9 cellular contexts compared by ENCODE assay signal in genomic region chr12:53102883-53103807, GRCh38. TPM values are rescaled to one million over a fixed set of nuclear protein-coding genes. Genes with fewer than 3 reads are reported as not detected.
A peak's percentile ranks its signal among the peaks of the same experiment; 100 is the strongest.
DNase-seq lines count a peak whose midpoint lies in the region; ATAC-seq and TF ChIP-seq lines count a peak whose summit lies in the region.
"Had no signal": no experiment of that assay in that cellular context is flagged by ENCODE, and none has a peak within 500 bp of the region (broad histone marks: within the 10 kb centered on the region; RNA-seq: fewer than 3 reads in every experiment).

Gene SOAT2, plus strand, starts transcription at chr12:53103486. Its CDS starts 92 bp downstream, at chr12:53103578.

- peaks cover 36 to 43% of the 10 kb centered on the region in 2 donors for H3K4me1 ChIP-seq in naive thymus-derived CD4-positive, alpha-beta T cell (ENCODE audit: control insufficient read depth in 2 of 2, insufficient read depth in 2 of 2, low read length in 2 of 2)
- H3K4me1 ChIP-seq in A673 (ENCODE audit: insufficient read depth, low read length, poor library complexity, severe bottlenecking) (peaks cover 12% of the 10 kb centered on the region), GM23248 (ENCODE audit: insufficient read depth) (peaks cover 9% of the 10 kb centered on the region; the same call in 1 of the 2 replicates)

- POLR2A ChIA-PET in naive thymus-derived CD4-positive, alpha-beta T cell (lab: Charles Lee), result interaction anchor here (0.7 to 3.7 kb wide), 7 partner anchors 18 to 97 kb away, joined by 3 to 25 read pairs (median 3); partner anchors contain the start of genes EIF4B and SPRYD3
- POLR2A ChIA-PET in A673 (lab: Charles Lee; ENCODE audit: low non-redundant PET), result no interaction called here

- peak within 1 kb of the TSS; percentile 26 to 77 (median 63) for H3K4me3 Mint-ChIP-seq in naive thymus-derived CD4-positive, alpha-beta T cell

- BruUV-seq in A673 (replicated peaks; lab: Mats Ljungman, UMichigan), result no TSS peak

- H3F3A ChIP-seq in GM23248 (ENCODE audit: insufficient read depth), result peaks cover 19% of the 10 kb centered on the region

- no peaks in the 10 kb centered on the region for H3K9me3 Mint-ChIP-seq in naive thymus-derived CD4-positive, alpha-beta T cell

- H3K9me2 ChIP-seq in GM23248 (ENCODE audit: insufficient read depth), result no peaks in the 10 kb centered on the region

- no peaks in the 10 kb centered on the region for H4K20me1 ChIP-seq in GM23248 (ENCODE audit: insufficient read depth)

- in situ Hi-C loops in GM23248 (cut with MboI), result no loop called here

- 0 out of 2 replicates have a peak, but pooled peaks cover 8% of the 10 kb centered on the region for H3K79me2 ChIP-seq in GM23248 (ENCODE audit: insufficient read depth)

- peaks cover 33 to 46% (median 41%) of the 10 kb centered on the region in 7 donors for H3K4me1 Mint-ChIP-seq in naive thymus-derived CD4-positive, alpha-beta T cell

- no peak within 1 kb of the TSS for H2AFZ ChIP-seq in GM23248

- H3K9ac ChIP-seq in GM23248, result no peak within 1 kb of the TSS

- peak within 1 kb of the TSS; percentile 7 for H3K27ac ChIP-seq in naive thymus-derived CD4-positive, alpha-beta T cell (ENCODE audit: low read depth, low read length)
- H3K27ac ChIP-seq in A673 (ENCODE audit: low read depth, low read length, poor library complexity, severe bottlenecking), result no peak within 1 kb of the TSS
- H3K27ac ChIP-seq in GM23248, result no peak within 1 kb of the TSS

- WGBS in GM23248 (ENCODE audit: low coverage in 1 of 2, low lambda C conversion rate in 2 of 2, missing lambda C conversion rate in 2 of 2), 2 experiments, result 88 to 92% methylated on average over 22 to 23 of the region's 23 CpGs

- no peaks in the 10 kb centered on the region for H3K9me3 ChIP-seq in naive thymus-derived CD4-positive, alpha-beta T cell (ENCODE audit: control insufficient read depth in 2 of 3, low read length in 3 of 3)
- no peaks in the 10 kb centered on the region for H3K9me3 ChIP-seq in A673 (ENCODE audit: low read depth, low read length, poor library complexity, severe bottlenecking)
- H3K9me3 ChIP-seq in GM23248 (ENCODE audit: low read depth), result no peaks in the 10 kb centered on the region

- ATAC-seq in GM18498 (IDR thresholded peaks at IDR 0.05; ENCODE audit: unreplicated experiment), result peak; percentile 60
- ATAC-seq in HG03354 (IDR thresholded peaks at IDR 0.05; ENCODE audit: poor library complexity, severe bottlenecking, unreplicated experiment), result peak; percentile 71
- ATAC-seq in naive thymus-derived CD4-positive, alpha-beta T cell, result peak; percentile 49

- H3K4me2 ChIP-seq in GM23248 (ENCODE audit: unreplicated experiment), result no peak within 1 kb of the TSS

- no peaks in the 10 kb centered on the region for H3K27me3 ChIP-seq in naive thymus-derived CD4-positive, alpha-beta T cell (ENCODE audit: control insufficient read depth in 2 of 2, insufficient read depth in 2 of 2, low read length in 2 of 2)
- H3K27me3 ChIP-seq in A673 (replicated peaks; ENCODE audit: insufficient read depth, low read depth, low read length, poor library complexity) (no peaks in the 10 kb centered on the region), GM23248 (replicated peaks; ENCODE audit: insufficient read depth) (no peaks in the 10 kb centered on the region)

- H3K27ac Mint-ChIP-seq in naive thymus-derived CD4-positive, alpha-beta T cell, result peak within 1 kb of the TSS; percentile 38 to 90 (median 67)

- no peak for TF ChIP-seq CTCF in A673 (conservative IDR thresholded peaks at IDR 0.05; ENCODE audit: low read depth, low read length)

- peak; percentile 40 for DNase-seq in activated T-cell treated with anti-CD3 and anti-CD28 coated beads for 24 hours (ENCODE audit: low read depth)
- DNase-seq in naive thymus-derived CD4-positive, alpha-beta T cell, result peak in 7 of 9 donors; percentile 32 to 49 (median 40)
- no peak for DNase-seq in NCI-H82 treated with DMSO at 0.1 percent for 48 hours (lab: John Stamatoyannopoulos, UW; ENCODE audit: unreplicated experiment)
- DNase-seq in A673 (ENCODE audit: low spot score), result no peak
- DNase-seq in GM23248, result no peak
- DNase-seq in NCI-H446 (lab: John Stamatoyannopoulos, UW), result no peak

- intact Hi-C loops in naive thymus-derived CD4-positive, alpha-beta T cell (cut with micrococcal nuclease), result loop anchor here in 1 of 2 donors (1.0 kb wide), 1 partner anchor 37 kb away; no protein-coding TSS in a partner anchor
- intact Hi-C loops in A673 (cut with micrococcal nuclease; ENCODE audit: unreplicated experiment), result no loop called here

- H3K27me3 Mint-ChIP-seq in naive thymus-derived CD4-positive, alpha-beta T cell, result peaks cover 0 to 13% (median 0%) of the 10 kb centered on the region in 5 donors

- CTCF ChIA-PET in naive thymus-derived CD4-positive, alpha-beta T cell (lab: Charles Lee), result interaction anchor here (0.6 to 4.6 kb wide), 12 partner anchors 9 to 94 kb away, joined by 3 to 42 read pairs (median 4); no protein-coding TSS in a partner anchor
- CTCF ChIA-PET in A673 (lab: Charles Lee), result interaction anchor here (0.5 to 1.3 kb wide), 4 partner anchors 24 to 388 kb away, joined by 3 to 5 read pairs (median 3); partner anchors contain the start of gene SPRYD3

- H3K36me3 Mint-ChIP-seq in naive thymus-derived CD4-positive, alpha-beta T cell, result no peaks in the 10 kb centered on the region

- no peaks in the 10 kb centered on the region for H3K36me3 ChIP-seq in naive thymus-derived CD4-positive, alpha-beta T cell (ENCODE audit: control insufficient read depth in 2 of 3, insufficient read depth in 3 of 3, low read length in 3 of 3)
- H3K36me3 ChIP-seq in A673 (ENCODE audit: insufficient read depth, low read length, poor library complexity, severe bottlenecking) (no peaks in the 10 kb centered on the region), GM23248 (ENCODE audit: low read depth) (no peaks in the 10 kb centered on the region)

- no peak within 1 kb of the TSS for H3K4me3 ChIP-seq in naive thymus-derived CD4-positive, alpha-beta T cell (ENCODE audit: low read length)
- H3K4me3 ChIP-seq in A673 (ENCODE audit: low read depth, low read length, poor library complexity, severe bottlenecking) (no peak within 1 kb of the TSS), GM23248 (no peak within 1 kb of the TSS)
- H3K4me3 ChIP-seq: skin epidermis had no signal

RNA-seq across cellular contexts. Expression of gene SOAT2, which starts in this region (rescaled TPM):
- under 1 TPM in 4 of 5 experiments, not detected in 1; 0.35 to 0.69 (median 0.51) TPM for total RNA-seq in naive thymus-derived CD4-positive, alpha-beta T cell
- polyA plus RNA-seq in naive thymus-derived CD4-positive, alpha-beta T cell, result under 1 TPM in 1 of 2 donors, not detected in 1; 0.31 TPM
- total RNA-seq in A673 (2021), result not detected in 2 replicates
- total RNA-seq in GM23248 (2014; rRNA removed; shearing (Covaris generic)), result not detected in 2 replicates
- polyA plus RNA-seq in GM23248 (2016; fragmentation: Nextera tagmentation; extraction: Ambion mirVana), result 0.33 and 0.43 TPM in 2 replicates

Comparison
In these comparisons a context has a peak if more than half of its experiments do, and no peak if none do; other contexts are left out.
1. Peak in DNase-seq, ATAC-seq and H3K27ac ChIP-seq in naive thymus-derived CD4-positive, alpha-beta T cell; RNA of the gene not detected or under 1 TPM.